Comparison of ENCODE assay signal across 8 cellular contexts in the genomic region with DNA sequence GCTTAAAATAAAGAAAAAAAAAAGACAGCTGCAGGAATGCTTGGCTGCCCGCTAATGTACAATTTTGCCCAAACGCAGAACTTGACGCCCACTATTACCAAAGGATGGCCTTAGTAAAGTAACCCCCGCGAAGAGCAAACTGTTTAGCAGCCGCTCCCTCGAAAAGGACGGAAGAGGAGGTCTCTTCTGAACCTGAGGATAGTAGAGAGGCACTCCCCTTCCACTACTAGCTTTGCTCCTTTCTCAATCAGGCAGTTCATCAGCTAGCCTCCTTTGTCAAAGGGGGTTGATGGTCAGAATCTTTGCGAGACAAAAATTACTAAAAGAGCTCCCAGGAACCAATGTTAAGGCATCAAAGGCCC. TPM values are rescaled to one million over a fixed set of nuclear protein-coding genes. Genes with fewer than 3 reads are reported as not detected.
DNase-seq lines count a peak whose midpoint lies in the region; ATAC-seq and TF ChIP-seq lines count a peak whose summit lies in the region.

No MANE protein-coding gene starts in this region.

- in situ Hi-C loops in G401 (cut with HindIII; ENCODE audit: low sequenced_read_pairs): no loop called here

- 12% methylated on average over 9 of the region's 9 CpGs for WGBS in hepatocyte (ENCODE audit: low lambda C conversion rate, missing lambda C conversion rate)

- H3K36me3 ChIP-seq in Loucy (ENCODE audit: insufficient read depth, low read length) (no peaks in the 10 kb centered on the region), hepatocyte (replicated peaks; ENCODE audit: insufficient read depth, low read depth) (no peaks in the 10 kb centered on the region)

- peaks cover 44% of the 10 kb centered on the region for H3K4me1 Mint-ChIP-seq in activated naive CD8-positive, alpha-beta T cell (ENCODE audit: low read depth)

- DNase-seq in G401 (ENCODE audit: low spot score) (peak; percentile 67), hepatocyte (ENCODE audit: low spot score) (peak; percentile 46), sciatic nerve (ENCODE audit: low spot score) (no peak), GDM1 (lab: John Stamatoyannopoulos, UW) (no peak)
- no peak for DNase-seq in central memory CD4-positive, alpha-beta T cell

- H3K79me2 ChIP-seq in Loucy (ENCODE audit: insufficient read depth, low read length) (peaks cover 46% of the 10 kb centered on the region), hepatocyte (peaks cover 37% of the 10 kb centered on the region)

- H3K4me3 Mint-ChIP-seq in activated naive CD8-positive, alpha-beta T cell: peak overlapping the region; percentile 92

- H3K27me3 ChIP-seq in Loucy (ENCODE audit: insufficient read depth, low read length, poor library complexity, severe bottlenecking) (no peaks in the 10 kb centered on the region), hepatocyte (no peaks in the 10 kb centered on the region)

- H3K4me3 ChIP-seq in Loucy (ENCODE audit: low read length, poor library complexity, severe bottlenecking) (peak overlapping the region; percentile 90), hepatocyte (peak overlapping the region; percentile 67)

- H3K27me3 Mint-ChIP-seq in activated naive CD8-positive, alpha-beta T cell: no peaks in the 10 kb centered on the region

- H3K4me2 ChIP-seq in Loucy (ENCODE audit: low read depth, low read length, poor library complexity, severe bottlenecking) (peak overlapping the region; percentile 86), hepatocyte (peak overlapping the region; percentile 78)

- intact Hi-C loops in sciatic nerve (cut with DNase I): no loop called here

- no peaks in the 10 kb centered on the region for H3K9me3 ChIP-seq in Loucy (ENCODE audit: insufficient read depth, low read depth, low read length)
- H3K9me3 ChIP-seq in hepatocyte (ENCODE audit: low read depth): no peaks in the 10 kb centered on the region

- TF ChIP-seq CTCF in Loucy (conservative IDR thresholded peaks at IDR 0.05; ENCODE audit: low read length) (no peak), hepatocyte (IDR thresholded peaks at IDR 0.05; ENCODE audit: poor library complexity) (no peak)

- peak overlapping the region; percentile 79 for H2AFZ ChIP-seq in Loucy (ENCODE audit: low read length)
- H2AFZ ChIP-seq in hepatocyte: peak overlapping the region; percentile 52

- H3K9me2 ChIP-seq in Loucy (replicated peaks; ENCODE audit: low read depth, low read length) (no peaks in the 10 kb centered on the region), hepatocyte (replicated peaks; ENCODE audit: insufficient read depth) (no peaks in the 10 kb centered on the region)

- H3K4me1 ChIP-seq in Loucy (ENCODE audit: insufficient read depth, low read length, poor library complexity, severe bottlenecking) (peaks cover 38% of the 10 kb centered on the region), hepatocyte (ENCODE audit: insufficient read depth) (peaks cover 11% of the 10 kb centered on the region)

- H3K9me3 Mint-ChIP-seq in activated naive CD8-positive, alpha-beta T cell (ENCODE audit: low read depth): no peaks in the 10 kb centered on the region

- H4K20me1 ChIP-seq in Loucy (ENCODE audit: insufficient read depth, low read length, poor library complexity, severe bottlenecking): no peaks in the 10 kb centered on the region
- no peaks in the 10 kb centered on the region for H4K20me1 ChIP-seq in hepatocyte (ENCODE audit: insufficient read depth, poor library complexity, severe bottlenecking)

- H3K27ac Mint-ChIP-seq in activated naive CD8-positive, alpha-beta T cell: peak overlapping the region; percentile 96

- peak overlapping the region; percentile 78 for H3K9ac ChIP-seq in Loucy (ENCODE audit: low read depth, low read length, poor library complexity, severe bottlenecking)

- H3F3A ChIP-seq in Loucy (ENCODE audit: low read depth): peaks cover 7% of the 10 kb centered on the region; the same call in 1 of the 2 replicates

- H3K36me3 Mint-ChIP-seq in activated naive CD8-positive, alpha-beta T cell: no peaks in the 10 kb centered on the region

- ATAC-seq in sciatic nerve (peak; percentile 25), HG02610 (IDR thresholded peaks at IDR 0.05; ENCODE audit: unreplicated experiment) (no peak)

- peak overlapping the region; percentile 93 for H3K27ac ChIP-seq in hepatocyte

RNA-seq across cellular contexts. Expression of a gene that starts 0.6 kb away (rescaled TPM):
- total RNA-seq in G401 (2014; rRNA removed; shearing (Covaris generic)): 22.2 and 42.4 TPM in 2 replicates
- total RNA-seq in hepatocyte (20.1 and 20.4 TPM in 2 replicates), sciatic nerve (83.6 TPM)
- 12.7 and 13.7 TPM in 2 replicates for polyA plus RNA-seq in hepatocyte

RNA-seq across cellular contexts. Expression of a gene that starts 0.8 kb away (rescaled TPM):
- 14.9 and 15.8 TPM in 2 replicates for total RNA-seq in G401 (2014; rRNA removed; shearing (Covaris generic))
- 14.5 and 17.1 TPM in 2 replicates for total RNA-seq in hepatocyte
- 7.0 and 8.9 TPM in 2 replicates for polyA plus RNA-seq in hepatocyte
- 18.9 TPM for total RNA-seq in sciatic nerve

RNA-seq across cellular contexts. Expression of a gene that starts 52.4 kb away (rescaled TPM):
- 26.3 and 28.4 TPM in 2 replicates for total RNA-seq in G401 (2014; rRNA removed; shearing (Covaris generic))
- total RNA-seq in hepatocyte (17.7 and 20.4 TPM in 2 replicates), sciatic nerve (55.2 TPM)
- 14.4 and 17.9 TPM in 2 replicates for polyA plus RNA-seq in hepatocyte

Comparison
In these comparisons a context has a peak if more than half of its experiments do, and no peak if none do; other contexts are left out.
1. DNase-seq: peak in G401 (single experiment) and hepatocyte (single experiment); none in sciatic nerve (single experiment), GDM1 (single experiment) and central memory CD4-positive, alpha-beta T cell (single experiment).